Comparison of ENCODE assay signal across 17 cellular contexts in the genomic region with DNA sequence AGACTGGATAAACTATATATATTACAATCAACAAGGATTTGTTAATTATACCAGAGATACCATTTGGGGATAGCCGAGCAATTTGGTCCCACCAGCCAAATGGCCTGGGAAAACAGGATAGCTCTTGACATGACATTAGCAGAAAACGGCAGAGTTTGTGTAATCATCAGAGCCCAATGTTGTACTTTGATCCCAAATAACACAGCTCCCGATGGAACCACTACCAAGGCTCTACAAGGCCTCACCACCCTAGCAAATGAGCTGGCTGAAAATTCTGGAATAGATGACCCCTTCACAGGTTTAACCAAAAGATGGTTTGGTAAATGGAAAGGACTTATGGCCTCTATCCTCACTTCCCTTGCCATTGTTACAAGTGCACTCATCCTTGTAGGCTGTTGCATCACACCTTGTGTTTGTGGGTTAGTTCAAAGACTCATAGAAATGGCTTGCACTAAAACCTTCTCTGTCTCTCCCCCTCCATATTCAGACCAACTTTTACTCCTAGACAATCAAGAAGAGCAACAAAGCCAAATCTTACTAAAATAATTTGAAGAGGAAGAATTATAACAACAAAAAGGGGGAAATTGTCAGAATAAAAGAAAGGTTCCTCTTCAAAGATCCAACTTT. TPM values are rescaled to one million over a fixed set of nuclear protein-coding genes. Genes with fewer than 3 reads are reported as not detected.
DNase-seq lines count a peak whose midpoint lies in the region; ATAC-seq, FAIRE-seq and TF ChIP-seq lines count a peak whose summit lies in the region.
"Had no signal": no experiment of that assay in that cellular context is flagged by ENCODE, and none has a peak within 500 bp of the region (broad histone marks: within the 10 kb centered on the region; RNA-seq: fewer than 3 reads in every experiment).

No MANE protein-coding gene starts in this region.

- H3K27ac ChIP-seq in HepG2 (ENCODE audit: extremely low read length, insufficient read depth, low read length) = peak overlapping the region; percentile 52
- H3K27ac ChIP-seq: BLaER1 treated with 17β-estradiol and CSF1 and Interleukin-3, amounts not matched to agents 10 nM and 100 nM; HL-60 had no signal

- no peaks in the 10 kb centered on the region for H4K20me1 ChIP-seq in HepG2 (ENCODE audit: insufficient read depth, low read length)

- WGBS in HepG2 (ENCODE audit: low lambda C conversion rate) = 13% methylated on average over 3 of the region's 3 CpGs

- DNase-seq in NB4 (ENCODE audit: low read depth) = peak; percentile 18
- peak; percentile 58 for DNase-seq in epithelial cell of proximal tubule (ENCODE audit: low read depth)
- DNase-seq in HepG2 (ENCODE audit: low spot score) = peak; percentile 75
- no peak for DNase-seq in erythroblast (lab: John Stamatoyannopoulos, UW)
- DNase-seq in H4 (ENCODE audit: low spot score) = no peak
- no peak for DNase-seq in activated T-cell treated with anti-CD3 and anti-CD28 coated beads, Interleukin-2, amount 50 U/mL, for 48 hours
- DNase-seq: CD4-positive, CD25-positive, alpha-beta regulatory T cell; DMS 273 treated with DMSO at 0.1 percent for 48 hours had no signal

- in situ Hi-C loops in HepG2 (cut with HindIII; ENCODE audit: extremely low pct_ligation_motif_present, low pct_unique_long_range_greater_than_20kb) = no loop called here

- BruUV-seq in HepG2 (replicated peaks; lab: Mats Ljungman, UMichigan) = no TSS peak

- TF ChIP-seq RAD21 in Ishikawa (IDR thresholded peaks at IDR 0.05; ENCODE audit: low read depth) = no peak
- TF ChIP-seq RAD21 in HepG2 (CRISPR knock-in tag; IDR thresholded peaks at IDR 0.05) = no peak

- peaks cover 9 to 39% of the 10 kb centered on the region in 2 experiments for H3K36me3 ChIP-seq in HepG2 (replicated peaks in 1 of 2; ENCODE audit: control insufficient read depth in 1 of 2, insufficient read depth in 2 of 2, low read length in 2 of 2)

- no peaks in the 10 kb centered on the region for H3K27me3 ChIP-seq in HepG2 (ENCODE audit: control insufficient read depth in 1 of 2, insufficient read depth in 2 of 2, low read length in 2 of 2)
- H3K27me3 ChIP-seq: BLaER1 treated with 17β-estradiol and CSF1 and Interleukin-3, amounts not matched to agents 10 nM and 100 nM had no signal

- intact Hi-C loops in HepG2 (cut with micrococcal nuclease; ENCODE audit: unreplicated experiment) = no loop called here

- peaks cover 37% of the 10 kb centered on the region for H3K4me1 ChIP-seq in HepG2 (ENCODE audit: insufficient read depth, low read length)
- H3K4me1 ChIP-seq: BLaER1 treated with 17β-estradiol and CSF1 and Interleukin-3, amounts not matched to agents 10 nM and 100 nM; HAP-1 had no signal

- FAIRE-seq in HepG2 (lab: Jason Lieb, UNC) = peak; percentile 86
- FAIRE-seq: GM18507 had no signal

- ATAC-seq in HepG2 (peak; percentile 81), HG02623 (IDR thresholded peaks at IDR 0.05; ENCODE audit: unreplicated experiment) (no peak)
- ATAC-seq: GM23338 had no signal

- no peaks in the 10 kb centered on the region for H3K79me2 ChIP-seq in HepG2 (ENCODE audit: insufficient read depth, low read length)

- H3K9me3 ChIP-seq in HepG2 (ENCODE audit: low read length) = peaks cover 11% of the 10 kb centered on the region
- H3K9me3 ChIP-seq: HAP-1 had no signal

- POLR2A ChIA-PET in HepG2 (lab: Yijun Ruan, JAX) = interaction anchor here (0.8 to 2.0 kb wide), 9 partner anchors 8 to 189 kb away, joined by 3 to 45 read pairs (median 7); a partner anchor contains a TSS

- no peak for TF ChIP-seq POLR2A in NB4 (IDR thresholded peaks at IDR 0.05; ENCODE audit: extremely low read depth, insufficient read length)
- no peak for TF ChIP-seq POLR2A in HepG2 (IDR thresholded peaks at IDR 0.05; ENCODE audit: insufficient read depth in 1 of 2, low read depth in 2 of 2, low read length in 2 of 2)
- no peak for TF ChIP-seq POLR2A in erythroblast (IDR thresholded peaks at IDR 0.05; ENCODE audit: low read length)

- CTCF ChIA-PET in HepG2 (lab: Yijun Ruan, JAX; ENCODE audit: low intra/inter-chr PET ratio, low total read pairs) = no interaction called here

- TF ChIP-seq EP300 in Ishikawa (IDR thresholded peaks at IDR 0.05; ENCODE audit: borderline replicate concordance) (no peak), HepG2 (IDR thresholded peaks at IDR 0.05; ENCODE audit: low read depth in 2 of 2, low read length in 2 of 2) (peak in 1 of 2 experiments; percentile 44; a peak in 2 of 4 replicates), HepG2 (CRISPR knock-in tag; IDR thresholded peaks at IDR 0.05; ENCODE audit: borderline replicate concordance) (no peak)

- no peak overlapping the region for H3K4me3 ChIP-seq in NB4 (ENCODE audit: low read depth, low read length)
- H3K4me3 ChIP-seq in epithelial cell of proximal tubule (ENCODE audit: low read depth, low read length) = no peak overlapping the region
- no peak overlapping the region for H3K4me3 ChIP-seq in HepG2 (replicated peaks in 1 of 3; ENCODE audit: insufficient read depth in 1 of 3, low read depth in 2 of 3, low read length in 3 of 3)
- H3K4me3 ChIP-seq: GM23338, HAP-1 had no signal

- H2AFZ ChIP-seq in HepG2 (ENCODE audit: low read length) = no peak overlapping the region
- H2AFZ ChIP-seq: GM23338 had no signal

- no peak for TF ChIP-seq CTCF in NB4 (IDR thresholded peaks at IDR 0.05; ENCODE audit: low read depth, low read length)
- no peak for TF ChIP-seq CTCF in epithelial cell of proximal tubule (conservative IDR thresholded peaks at IDR 0.05; ENCODE audit: low read depth, low read length)
- no peak for TF ChIP-seq CTCF in HepG2 (CRISPR knock-in tag; IDR thresholded peaks at IDR 0.05)

- no peak overlapping the region for H3K9ac ChIP-seq in HepG2 (ENCODE audit: insufficient read depth, low read depth, low read length)
- H3K9ac ChIP-seq: BLaER1 treated with 17β-estradiol and CSF1 and Interleukin-3, amounts not matched to agents 10 nM and 100 nM had no signal

- H3K4me2 ChIP-seq in HepG2 (ENCODE audit: low read depth, low read length) = peak overlapping the region; percentile 19
- H3K4me2 ChIP-seq: BLaER1 treated with 17β-estradiol and CSF1 and Interleukin-3, amounts not matched to agents 10 nM and 100 nM; GM23338 had no signal

RNA-seq across cellular contexts. Expression of a gene that starts 9.5 kb away (rescaled TPM):
- total RNA-seq in epithelial cell of proximal tubule (6.5 and 11.0 TPM in 2 replicates), HepG2 (2016; rRNA removed; fragmentation: Illumina TruSeq; extraction: Trizol) (18.3 and 24.4 TPM in 2 replicates)
- 9.5 and 11.8 TPM in 2 replicates for total RNA-seq in HepG2 (2016; cell fraction: cytosol; rRNA removed; fragmentation: Illumina TruSeq; extraction: Trizol; ENCODE audit: low read depth)
- total RNA-seq in HepG2 (2016; cell fraction: insoluble cytoplasmic fraction; rRNA removed; fragmentation: Illumina TruSeq; extraction: Trizol) = 18.8 and 30.9 TPM in 2 replicates
- 8.7 and 9.5 TPM in 2 replicates for total RNA-seq in HepG2 (2016; cell fraction: membrane; rRNA removed; fragmentation: Illumina TruSeq; extraction: Trizol)
- 9.0 and 14.7 TPM in 2 replicates for total RNA-seq in HepG2 (2016; cell fraction: nucleus; rRNA removed; fragmentation: Illumina TruSeq; extraction: Trizol)
- 14.5 and 17.4 TPM in 2 replicates for polyA plus RNA-seq in HepG2 (2011; rRNA removed)
- 11.2 and 14.4 TPM in 2 replicates for polyA plus RNA-seq in HepG2 (2011; cell fraction: cytosol; rRNA removed)
- polyA plus RNA-seq in HepG2 (2011; cell fraction: nucleus; rRNA removed) = 7.1 and 10.1 TPM in 2 replicates
- polyA plus RNA-seq in HepG2 (2012) = 11.4 and 16.0 TPM in 2 replicates
- 3.8 and 4.9 TPM in 2 replicates for polyA plus RNA-seq in HepG2 (2016; cell fraction: cytosol; fragmentation: Illumina TruSeq; extraction: Trizol; ENCODE audit: low read depth)
- 23.9 and 29.5 TPM in 2 replicates for polyA plus RNA-seq in HepG2 (2016; cell fraction: insoluble cytoplasmic fraction; fragmentation: Illumina TruSeq; extraction: Trizol; ENCODE audit: low read depth)
- polyA plus RNA-seq in HepG2 (2016; cell fraction: membrane; fragmentation: Illumina TruSeq; extraction: Trizol; ENCODE audit: low read depth) = 7.5 TPM in 2 replicates
- 18.3 and 20.5 TPM in 2 replicates for polyA plus RNA-seq in HepG2 (2016; cell fraction: nucleus; fragmentation: Illumina TruSeq; extraction: Trizol; ENCODE audit: insufficient read depth, low read depth)
- polyA minus RNA-seq in HepG2 (2011; rRNA and poly(A)+ RNA removed; ENCODE audit: low replicate concordance) = 4.6 and 8.0 TPM in 2 replicates
- 5.5 and 5.8 TPM in 2 replicates for polyA minus RNA-seq in HepG2 (2011; cell fraction: cytosol; rRNA and poly(A)+ RNA removed)
- polyA minus RNA-seq in HepG2 (2011; cell fraction: nucleus; rRNA and poly(A)+ RNA removed) = 8.6 and 11.6 TPM in 2 replicates
- total RNA-seq in H4 (2014; rRNA removed; shearing (Covaris generic)) = 7.5 and 13.4 TPM in 2 replicates

RNA-seq across cellular contexts. Expression of a gene that starts 9.8 kb away (rescaled TPM):
- 31.4 and 36.6 TPM in 2 replicates for total RNA-seq in epithelial cell of proximal tubule
- 58.9 and 85.9 TPM in 2 replicates for total RNA-seq in HepG2 (2016; rRNA removed; fragmentation: Illumina TruSeq; extraction: Trizol)
- 14.5 and 15.5 TPM in 2 replicates for total RNA-seq in HepG2 (2016; cell fraction: cytosol; rRNA removed; fragmentation: Illumina TruSeq; extraction: Trizol; ENCODE audit: low read depth)
- 48.6 and 86.7 TPM in 2 replicates for total RNA-seq in HepG2 (2016; cell fraction: insoluble cytoplasmic fraction; rRNA removed; fragmentation: Illumina TruSeq; extraction: Trizol)
- total RNA-seq in HepG2 (2016; cell fraction: membrane; rRNA removed; fragmentation: Illumina TruSeq; extraction: Trizol) = 21.7 and 23.0 TPM in 2 replicates
- 82.9 and 85.2 TPM in 2 replicates for total RNA-seq in HepG2 (2016; cell fraction: nucleus; rRNA removed; fragmentation: Illumina TruSeq; extraction: Trizol)
- polyA plus RNA-seq in HepG2 (2011; rRNA removed) = 54.4 and 57.8 TPM in 2 replicates
- 33.6 and 46.3 TPM in 2 replicates for polyA plus RNA-seq in HepG2 (2011; cell fraction: cytosol; rRNA removed)
- polyA plus RNA-seq in HepG2 (2011; cell fraction: nucleus; rRNA removed) = 245 and 273 TPM in 2 replicates
- 54.2 and 64.4 TPM in 2 replicates for polyA plus RNA-seq in HepG2 (2012)
- polyA plus RNA-seq in HepG2 (2016; cell fraction: cytosol; fragmentation: Illumina TruSeq; extraction: Trizol; ENCODE audit: low read depth) = 4.0 and 4.3 TPM in 2 replicates
- 40.9 and 48.3 TPM in 2 replicates for polyA plus RNA-seq in HepG2 (2016; cell fraction: insoluble cytoplasmic fraction; fragmentation: Illumina TruSeq; extraction: Trizol; ENCODE audit: low read depth)
- polyA plus RNA-seq in HepG2 (2016; cell fraction: membrane; fragmentation: Illumina TruSeq; extraction: Trizol; ENCODE audit: low read depth) = 7.3 and 10.2 TPM in 2 replicates
- polyA plus RNA-seq in HepG2 (2016; cell fraction: nucleus; fragmentation: Illumina TruSeq; extraction: Trizol; ENCODE audit: insufficient read depth, low read depth) = 193 and 204 TPM in 2 replicates
- 86.4 and 115 TPM in 2 replicates for polyA minus RNA-seq in HepG2 (2011; rRNA and poly(A)+ RNA removed; ENCODE audit: low replicate concordance)
- polyA minus RNA-seq in HepG2 (2011; cell fraction: cytosol; rRNA and poly(A)+ RNA removed) = 47.6 and 64.3 TPM in 2 replicates
- polyA minus RNA-seq in HepG2 (2011; cell fraction: nucleus; rRNA and poly(A)+ RNA removed) = 89.3 and 93.6 TPM in 2 replicates
- total RNA-seq in H4 (2014; rRNA removed; shearing (Covaris generic)) = 25.0 and 40.0 TPM in 2 replicates

RNA-seq across cellular contexts. Expression of a gene that starts 20.9 kb away (rescaled TPM):
- total RNA-seq in epithelial cell of proximal tubule = not detected in 2 replicates
- total RNA-seq in HepG2 (2016; rRNA removed; fragmentation: Illumina TruSeq; extraction: Trizol) = 29.5 and 50.5 TPM in 2 replicates
- 12.5 and 12.9 TPM in 2 replicates for total RNA-seq in HepG2 (2016; cell fraction: cytosol; rRNA removed; fragmentation: Illumina TruSeq; extraction: Trizol; ENCODE audit: low read depth)
- 30.8 and 52.5 TPM in 2 replicates for total RNA-seq in HepG2 (2016; cell fraction: insoluble cytoplasmic fraction; rRNA removed; fragmentation: Illumina TruSeq; extraction: Trizol)
- total RNA-seq in HepG2 (2016; cell fraction: membrane; rRNA removed; fragmentation: Illumina TruSeq; extraction: Trizol) = 17.8 and 19.1 TPM in 2 replicates
- total RNA-seq in HepG2 (2016; cell fraction: nucleus; rRNA removed; fragmentation: Illumina TruSeq; extraction: Trizol) = 41.5 and 48.6 TPM in 2 replicates
- polyA plus RNA-seq in HepG2 (2011; rRNA removed) = 107 and 123 TPM in 2 replicates
- polyA plus RNA-seq in HepG2 (2011; cell fraction: cytosol; rRNA removed) = 94.0 and 130 TPM in 2 replicates
- polyA plus RNA-seq in HepG2 (2011; cell fraction: nucleus; rRNA removed) = 62.2 and 82.7 TPM in 2 replicates
- 33.5 and 49.7 TPM in 2 replicates for polyA plus RNA-seq in HepG2 (2012)
- 10.7 and 12.1 TPM in 2 replicates for polyA plus RNA-seq in HepG2 (2016; cell fraction: cytosol; fragmentation: Illumina TruSeq; extraction: Trizol; ENCODE audit: low read depth)
- 25.0 and 25.5 TPM in 2 replicates for polyA plus RNA-seq in HepG2 (2016; cell fraction: insoluble cytoplasmic fraction; fragmentation: Illumina TruSeq; extraction: Trizol; ENCODE audit: low read depth)
- polyA plus RNA-seq in HepG2 (2016; cell fraction: membrane; fragmentation: Illumina TruSeq; extraction: Trizol; ENCODE audit: low read depth) = 10.2 and 13.0 TPM in 2 replicates
- polyA plus RNA-seq in HepG2 (2016; cell fraction: nucleus; fragmentation: Illumina TruSeq; extraction: Trizol; ENCODE audit: insufficient read depth, low read depth) = 77.3 and 85.6 TPM in 2 replicates
- 45.3 TPM in 1 of 2 replicates, not detected in the other for polyA minus RNA-seq in HepG2 (2011; rRNA and poly(A)+ RNA removed; ENCODE audit: low replicate concordance)
- 27.7 and 38.2 TPM in 2 replicates for polyA minus RNA-seq in HepG2 (2011; cell fraction: cytosol; rRNA and poly(A)+ RNA removed)
- 22.4 and 28.3 TPM in 2 replicates for polyA minus RNA-seq in HepG2 (2011; cell fraction: nucleus; rRNA and poly(A)+ RNA removed)
- total RNA-seq in H4 (2014; rRNA removed; shearing (Covaris generic)) = not detected in 2 replicates
- total RNA-seq: A172; CD4-positive, CD25-positive, alpha-beta regulatory T cell; Daoy; GM23338 had no signal
- polyA plus RNA-seq: GM23338 had no signal

RNA-seq across cellular contexts. Expression of a gene that starts 29.6 kb away (rescaled TPM):
- total RNA-seq in epithelial cell of proximal tubule (not detected in 2 replicates), HepG2 (2016; rRNA removed; fragmentation: Illumina TruSeq; extraction: Trizol) (204 and 387 TPM in 2 replicates)
- 101 and 104 TPM in 2 replicates for total RNA-seq in HepG2 (2016; cell fraction: cytosol; rRNA removed; fragmentation: Illumina TruSeq; extraction: Trizol; ENCODE audit: low read depth)
- total RNA-seq in HepG2 (2016; cell fraction: insoluble cytoplasmic fraction; rRNA removed; fragmentation: Illumina TruSeq; extraction: Trizol) = 212 and 406 TPM in 2 replicates
- 87.2 and 95.2 TPM in 2 replicates for total RNA-seq in HepG2 (2016; cell fraction: membrane; rRNA removed; fragmentation: Illumina TruSeq; extraction: Trizol)
- 285 and 296 TPM in 2 replicates for total RNA-seq in HepG2 (2016; cell fraction: nucleus; rRNA removed; fragmentation: Illumina TruSeq; extraction: Trizol)
- polyA plus RNA-seq in HepG2 (2011; rRNA removed) = 524 and 697 TPM in 2 replicates
- 453 and 910 TPM in 2 replicates for polyA plus RNA-seq in HepG2 (2011; cell fraction: cytosol; rRNA removed)
- 156 and 249 TPM in 2 replicates for polyA plus RNA-seq in HepG2 (2011; cell fraction: nucleus; rRNA removed)
- polyA plus RNA-seq in HepG2 (2012) = 146 and 552 TPM in 2 replicates
- 90.8 and 96.3 TPM in 2 replicates for polyA plus RNA-seq in HepG2 (2016; cell fraction: cytosol; fragmentation: Illumina TruSeq; extraction: Trizol; ENCODE audit: low read depth)
- polyA plus RNA-seq in HepG2 (2016; cell fraction: insoluble cytoplasmic fraction; fragmentation: Illumina TruSeq; extraction: Trizol; ENCODE audit: low read depth) = 197 and 222 TPM in 2 replicates
- polyA plus RNA-seq in HepG2 (2016; cell fraction: membrane; fragmentation: Illumina TruSeq; extraction: Trizol; ENCODE audit: low read depth) = 71.5 and 78.8 TPM in 2 replicates
- polyA plus RNA-seq in HepG2 (2016; cell fraction: nucleus; fragmentation: Illumina TruSeq; extraction: Trizol; ENCODE audit: insufficient read depth, low read depth) = 495 and 512 TPM in 2 replicates
- 0.77 and 754 TPM in 2 replicates for polyA minus RNA-seq in HepG2 (2011; rRNA and poly(A)+ RNA removed; ENCODE audit: low replicate concordance)
- polyA minus RNA-seq in HepG2 (2011; cell fraction: cytosol; rRNA and poly(A)+ RNA removed) = 250 and 368 TPM in 2 replicates
- 79.4 and 147 TPM in 2 replicates for polyA minus RNA-seq in HepG2 (2011; cell fraction: nucleus; rRNA and poly(A)+ RNA removed)
- 0.08 TPM in 1 of 2 replicates, not detected in the other for total RNA-seq in H4 (2014; rRNA removed; shearing (Covaris generic))
- total RNA-seq: A172; CD4-positive, CD25-positive, alpha-beta regulatory T cell; Daoy; GM23338 had no signal
- polyA plus RNA-seq: CD4-positive, CD25-positive, alpha-beta regulatory T cell had no signal

Comparison
In these comparisons a context has a peak if more than half of its experiments do, and no peak if none do; other contexts are left out.
1. DNase-seq: peak in NB4 (single experiment), epithelial cell of proximal tubule (single experiment) and HepG2 (single experiment); none in erythroblast (0 of 2), H4 (single experiment) and activated T-cell treated with anti-CD3 and anti-CD28 coated beads, Interleukin-2, amount 50 U/mL, for 48 hours (0 of 2).
2. RNA of a gene that starts 20.9 kb away (total RNA-seq): 12.5 to 52.5 TPM in HepG2; not detected in epithelial cell of proximal tubule and not detected in H4; every median in the first group is over 10 times any median in the second.